ENCODE assay signal across 8 cellular contexts in genomic region chr12:56257491-56258067, GRCh38. TPM values are rescaled to one million over a fixed set of nuclear protein-coding genes. Genes with fewer than 3 reads are reported as not detected.
DNase-seq lines count a peak whose midpoint lies in the region; ATAC-seq and TF ChIP-seq lines count a peak whose summit lies in the region.

No MANE protein-coding gene starts in this region.

- intact Hi-C loops in CD8-positive, alpha-beta T cell (cut with DNase I, micrococcal nuclease): loop anchor here (1.0 to 2.0 kb wide), 10 partner anchors 9 to 207 kb away; partner anchors contain the start of genes COQ10A (in 2 of the 2), NABP2 (in 2 of the 2), CS (in 1 of the 2) and ZC3H10 (in 1 of the 2)
- intact Hi-C loops in body of pancreas (cut with DNase I): no loop called here

- H3K27me3 Mint-ChIP-seq in CD8-positive, alpha-beta T cell (ENCODE audit: low read depth): no peaks in the 10 kb centered on the region
- peaks cover 6% of the 10 kb centered on the region for H3K27me3 Mint-ChIP-seq in stimulated activated naive CD8-positive, alpha-beta T cell treated with anti-CD3 and anti-CD28 coated beads, Interleukin-15, amount 100 ng/mL, for 72 hours

- no peaks in the 10 kb centered on the region for H3K9me3 Mint-ChIP-seq in CD8-positive, alpha-beta T cell
- H3K9me3 Mint-ChIP-seq in stimulated activated naive CD8-positive, alpha-beta T cell treated with anti-CD3 and anti-CD28 coated beads, Interleukin-15, amount 100 ng/mL, for 72 hours: no peaks in the 10 kb centered on the region

- H3K9me3 ChIP-seq in CD8-positive, alpha-beta T cell (ENCODE audit: low read length): no peaks in the 10 kb centered on the region
- no peaks in the 10 kb centered on the region for H3K9me3 ChIP-seq in body of pancreas

- no peak for DNase-seq in CD8-positive, alpha-beta T cell
- peak; percentile 14 to 29 for DNase-seq in NCI-H1930 (lab: John Stamatoyannopoulos, UW)
- DNase-seq in body of pancreas: peak in 3 of 4 donors; percentile 22 to 53 (median 39)
- DNase-seq in kidney epithelial cell (ENCODE audit: low read depth): no peak
- no peak for DNase-seq in stimulated activated naive CD8-positive, alpha-beta T cell treated with anti-CD3 and anti-CD28 coated beads, Interleukin-15, amount 100 ng/mL, for 72 hours
- no peak for DNase-seq in NCI-H1436 (lab: John Stamatoyannopoulos, UW)
- DNase-seq in activated CD4-positive, alpha-beta T cell treated with anti-CD3 and anti-CD28 coated beads for 48 hours: no peak

- H3K4me3 ChIP-seq in CD8-positive, alpha-beta T cell (ENCODE audit: low read depth, low read length): peak overlapping the region; percentile 99
- H3K4me3 ChIP-seq in body of pancreas (peak overlapping the region; percentile 59 to 82), kidney epithelial cell (ENCODE audit: low read depth, low read length) (peak overlapping the region; percentile 91)

- peaks cover 21% of the 10 kb centered on the region for H3K4me1 ChIP-seq in CD8-positive, alpha-beta T cell (ENCODE audit: insufficient read depth, low read length)
- peaks cover 27% of the 10 kb centered on the region for H3K4me1 ChIP-seq in body of pancreas

- H3K4me1 Mint-ChIP-seq in CD8-positive, alpha-beta T cell (ENCODE audit: low read depth): peaks cover 21% of the 10 kb centered on the region
- peaks cover 26% of the 10 kb centered on the region for H3K4me1 Mint-ChIP-seq in stimulated activated naive CD8-positive, alpha-beta T cell treated with anti-CD3 and anti-CD28 coated beads, Interleukin-15, amount 100 ng/mL, for 72 hours

- 0% methylated on average over 8 to 27 of the region's 27 CpGs for WGBS in body of pancreas, 2 donors

- peaks cover 19% of the 10 kb centered on the region for H3K36me3 ChIP-seq in CD8-positive, alpha-beta T cell (ENCODE audit: insufficient read depth, low read length)
- H3K36me3 ChIP-seq in body of pancreas (replicated peaks in 1 of 2; ENCODE audit: insufficient read depth in 1 of 2, low read depth in 2 of 2) (peaks cover 0 to 17% of the 10 kb centered on the region in 2 donors), kidney epithelial cell (ENCODE audit: control insufficient read depth, insufficient read depth, low read length) (peaks cover 6% of the 10 kb centered on the region)

- H3K27ac ChIP-seq in CD8-positive, alpha-beta T cell (ENCODE audit: low read depth, low read length): peak overlapping the region; percentile 77
- peak overlapping the region; percentile 76 to 89 (median 86) for H3K27ac ChIP-seq in body of pancreas

- peak overlapping the region; percentile 94 for H3K4me3 Mint-ChIP-seq in CD8-positive, alpha-beta T cell
- peak overlapping the region; percentile 86 to 88 for H3K4me3 Mint-ChIP-seq in stimulated activated naive CD8-positive, alpha-beta T cell treated with anti-CD3 and anti-CD28 coated beads, Interleukin-15, amount 100 ng/mL, for 72 hours

- H3K27ac Mint-ChIP-seq in CD8-positive, alpha-beta T cell: peak overlapping the region; percentile 52
- peak overlapping the region; percentile 83 to 93 for H3K27ac Mint-ChIP-seq in stimulated activated naive CD8-positive, alpha-beta T cell treated with anti-CD3 and anti-CD28 coated beads, Interleukin-15, amount 100 ng/mL, for 72 hours

- ATAC-seq in CD8-positive, alpha-beta T cell: no peak
- ATAC-seq in GM21529 (IDR thresholded peaks at IDR 0.05; ENCODE audit: unreplicated experiment) (peak; percentile 4), body of pancreas (no peak)
- peak; percentile 35 for ATAC-seq in stimulated activated naive CD8-positive, alpha-beta T cell treated with anti-CD3 and anti-CD28 coated beads, Interleukin-15, amount 100 ng/mL, for 72 hours

- no peak for TF ChIP-seq POLR2A in body of pancreas (IDR thresholded peaks at IDR 0.05)

- no peaks in the 10 kb centered on the region for H3K27me3 ChIP-seq in CD8-positive, alpha-beta T cell (ENCODE audit: insufficient read depth, low read length)
- H3K27me3 ChIP-seq in body of pancreas: no peaks in the 10 kb centered on the region
- no peaks in the 10 kb centered on the region for H3K27me3 ChIP-seq in kidney epithelial cell (ENCODE audit: control insufficient read depth, insufficient read depth, low read length)

- POLR2A ChIA-PET in CD8-positive, alpha-beta T cell (lab: Charles Lee): interaction anchor here (1.0 to 3.0 kb wide), 7 partner anchors 9 to 213 kb away, joined by 3 to 18 read pairs (median 8); partner anchors contain the start of genes CNPY2, COQ10A, RNF41 and SMARCC2

- no peak for TF ChIP-seq CTCF in CD8-positive, alpha-beta T cell (IDR thresholded peaks at IDR 0.05)
- TF ChIP-seq CTCF in body of pancreas (IDR thresholded peaks at IDR 0.05) (no peak), kidney epithelial cell (IDR thresholded peaks at IDR 0.05; ENCODE audit: insufficient read depth, low read length, poor library complexity, severe bottlenecking) (peak; percentile 13)

- CTCF ChIA-PET in CD8-positive, alpha-beta T cell (lab: Charles Lee): interaction anchor here (0.6 to 5.3 kb wide), 37 partner anchors 9 to 236 kb away, joined by 3 to 27 read pairs (median 4); partner anchors contain the start of genes CNPY2, COQ10A, SMARCC2 and STAT2

- peaks cover 36% of the 10 kb centered on the region for H3K36me3 Mint-ChIP-seq in CD8-positive, alpha-beta T cell

RNA-seq across cellular contexts. Expression of gene ANKRD52, which starts 0.6 kb away (rescaled TPM):
- total RNA-seq in CD8-positive, alpha-beta T cell: 10 to 100 TPM; 27.7 to 29.9 TPM
- 10 to 100 TPM; 15.2 to 21.0 TPM for total RNA-seq in body of pancreas
- 38.8 and 45.2 TPM in 2 replicates for total RNA-seq in kidney epithelial cell

RNA-seq across cellular contexts. Expression of gene COQ10A, which starts 9.2 kb away (rescaled TPM):
- total RNA-seq in CD8-positive, alpha-beta T cell: 10 to 100 TPM; 29.5 to 38.8 TPM
- 10 to 100 TPM; 28.0 to 34.9 TPM for total RNA-seq in body of pancreas
- total RNA-seq in kidney epithelial cell: 13.7 and 14.6 TPM in 2 replicates

RNA-seq across cellular contexts. Expression of gene SLC39A5, which starts 27.7 kb away (rescaled TPM):
- not detected for total RNA-seq in CD8-positive, alpha-beta T cell
- total RNA-seq in body of pancreas (100 to 1,000 TPM; 306 to 333 TPM), kidney epithelial cell (0.08 TPM in 1 of 2 replicates, not detected in the other)

RNA-seq across cellular contexts. Expression of gene NABP2, which starts 33.4 kb away (rescaled TPM):
- 1 to 10 TPM; 6.8 to 7.4 TPM for total RNA-seq in CD8-positive, alpha-beta T cell
- 10 to 100 TPM; 11.9 to 16.3 TPM for total RNA-seq in body of pancreas
- 38.9 and 47.6 TPM in 2 replicates for total RNA-seq in kidney epithelial cell

RNA-seq across cellular contexts. Expression of gene RNF41, which starts 35.9 kb away (rescaled TPM):
- 10 to 100 TPM; 41.0 to 41.6 TPM for total RNA-seq in CD8-positive, alpha-beta T cell
- 10 to 100 TPM; 13.2 TPM for total RNA-seq in body of pancreas
- total RNA-seq in kidney epithelial cell: 77.4 and 94.0 TPM in 2 replicates

Comparison
In these comparisons a context has a peak if more than half of its experiments do, and no peak if none do; other contexts are left out.
1. ATAC-seq: peak in GM21529 (single experiment) and stimulated activated naive CD8-positive, alpha-beta T cell treated with anti-CD3 and anti-CD28 coated beads, Interleukin-15, amount 100 ng/mL, for 72 hours (single experiment); none in CD8-positive, alpha-beta T cell (single experiment) and body of pancreas (single experiment).
2. DNase-seq: peak in NCI-H1930 (2 of 2) and body of pancreas (3 of 4); none in CD8-positive, alpha-beta T cell (0 of 7), kidney epithelial cell (single experiment), stimulated activated naive CD8-positive, alpha-beta T cell treated with anti-CD3 and anti-CD28 coated beads, Interleukin-15, amount 100 ng/mL, for 72 hours (0 of 2), NCI-H1436 (single experiment) and activated CD4-positive, alpha-beta T cell treated with anti-CD3 and anti-CD28 coated beads for 48 hours (single experiment).
3. RNA of gene SLC39A5, which starts 27.7 kb away (total RNA-seq): 306 to 333 TPM in body of pancreas; not detected in CD8-positive, alpha-beta T cell and 0.08 TPM in kidney epithelial cell; every median in the first group is over 100 times any median in the second.
4. Peak in every context shown above with its lines, with median percentiles within 50 percentile points of each other: H3K4me3 ChIP-seq.